ENCODE assay signal across 16 cellular contexts in genomic region chr11:2581151-2581930, GRCh38.
DNase-seq lines count a peak whose midpoint lies in the region; ATAC-seq and TF ChIP-seq lines count a peak whose summit lies in the region.
"Had no signal": no experiment of that assay in that cellular context is flagged by ENCODE, and none has a peak within 500 bp of the region (broad histone marks: within the 10 kb centered on the region; RNA-seq: fewer than 3 reads in every experiment).

No MANE protein-coding gene starts in this region.

- no peaks in the 10 kb centered on the region for H3K9me3 Mint-ChIP-seq in stimulated activated naive CD8-positive, alpha-beta T cell treated with anti-CD3 and anti-CD28 coated beads, Interleukin-15, amount 100 ng/mL, for 72 hours
- H3K9me3 Mint-ChIP-seq: activated CD4-positive, alpha-beta T cell treated with anti-CD3 and anti-CD28 coated beads, Interleukin-2, amount 10 ng/mL, durations not matched to agents 7 days and 5 days; activated naive CD4-positive, alpha-beta T cell treated with anti-CD3 and anti-CD28 coated beads for 36 hours; central memory CD8-positive, alpha-beta T cell; T-cell had no signal

- peak; percentile 8 for ATAC-seq in stimulated activated naive CD8-positive, alpha-beta T cell treated with anti-CD3 and anti-CD28 coated beads, Interleukin-15, amount 100 ng/mL, for 72 hours
- no peak for ATAC-seq in stimulated activated naive CD8-positive, alpha-beta T cell treated with anti-CD3 and anti-CD28 coated beads, Interleukin-15, Interleukin-2, amounts not matched to agents 100 U/mL and 50 U/mL, for 24 hours
- ATAC-seq in omental fat pad (ENCODE audit: low FRiP score) (no peak), aorta (ENCODE audit: low FRiP score) (no peak), GM21737 (IDR thresholded peaks at IDR 0.05; ENCODE audit: unreplicated experiment) (no peak), GM18519 (IDR thresholded peaks at IDR 0.05; ENCODE audit: low FRiP score, unreplicated experiment) (no peak)
- ATAC-seq: T-cell had no signal

- no peak overlapping the region for H3K4me3 ChIP-seq in aorta (ENCODE audit: low read length in 2 of 2)

- H3K4me1 ChIP-seq in aorta (ENCODE audit: control insufficient read depth in 1 of 2, insufficient read depth in 2 of 2, low read length in 2 of 2): no peaks in the 10 kb centered on the region

- no peak for TF ChIP-seq CTCF in omental fat pad (IDR thresholded peaks at IDR 0.05)

- no peaks in the 10 kb centered on the region for H3K27me3 ChIP-seq in aorta (ENCODE audit: control insufficient read depth in 1 of 2, insufficient read depth in 2 of 2, low read length in 1 of 2)
- H3K27me3 ChIP-seq: neutrophil had no signal

- no peaks in the 10 kb centered on the region for H3K4me1 Mint-ChIP-seq in stimulated activated naive CD8-positive, alpha-beta T cell treated with anti-CD3 and anti-CD28 coated beads, Interleukin-15, amount 100 ng/mL, for 72 hours
- H3K4me1 Mint-ChIP-seq: activated CD4-positive, alpha-beta T cell treated with anti-CD3 and anti-CD28 coated beads, Interleukin-2, amount 10 ng/mL, durations not matched to agents 7 days and 5 days; central memory CD8-positive, alpha-beta T cell; T-cell had no signal

- intact Hi-C loops in head of caudate nucleus (cut with DNase I) (no loop called here), aorta (cut with DNase I) (no loop called here)

- DNase-seq in stimulated activated naive CD8-positive, alpha-beta T cell treated with anti-CD3 and anti-CD28 coated beads, Interleukin-15, amount 100 ng/mL, for 72 hours: peak in 1 of 2 donors; percentile 7
- DNase-seq in stimulated activated naive CD8-positive, alpha-beta T cell treated with anti-CD3 and anti-CD28 coated beads, Interleukin-15, Interleukin-2, amounts not matched to agents 100 U/mL and 50 U/mL, for 24 hours: no peak
- DNase-seq in head of caudate nucleus (peak in 28 of 42 donors; percentile 0 to 39 (median 6)), omental fat pad (ENCODE audit: low spot score) (peak; percentile 4), aorta (peak; percentile 46 to 60), SHP77 treated with DMSO at 0.1 percent for 48 hours (lab: John Stamatoyannopoulos, UW) (no peak)
- DNase-seq: activated CD4-positive, alpha-beta T cell treated with anti-CD3 and anti-CD28 coated beads, Interleukin-2, amount 10 ng/mL, durations not matched to agents 7 days and 5 days; DMS79; erythroblast; MV-4-11 had no signal

- H3K9me3 ChIP-seq in aorta (ENCODE audit: control insufficient read depth, low read length): no peaks in the 10 kb centered on the region
- H3K9me3 ChIP-seq: neutrophil had no signal

- no peaks in the 10 kb centered on the region for H3K36me3 ChIP-seq in aorta (ENCODE audit: control insufficient read depth in 1 of 2, insufficient read depth in 2 of 2, low read length in 1 of 2)

- H3K27me3 Mint-ChIP-seq in stimulated activated naive CD8-positive, alpha-beta T cell treated with anti-CD3 and anti-CD28 coated beads, Interleukin-15, amount 100 ng/mL, for 72 hours: no peaks in the 10 kb centered on the region
- H3K27me3 Mint-ChIP-seq: activated CD4-positive, alpha-beta T cell treated with anti-CD3 and anti-CD28 coated beads, Interleukin-2, amount 10 ng/mL, durations not matched to agents 7 days and 5 days; central memory CD8-positive, alpha-beta T cell; T-cell had no signal

- H3K4me3 Mint-ChIP-seq in stimulated activated naive CD8-positive, alpha-beta T cell treated with anti-CD3 and anti-CD28 coated beads, Interleukin-15, amount 100 ng/mL, for 72 hours: no peak overlapping the region
- H3K4me3 Mint-ChIP-seq: activated CD4-positive, alpha-beta T cell treated with anti-CD3 and anti-CD28 coated beads, Interleukin-2, amount 10 ng/mL, durations not matched to agents 7 days and 5 days; activated naive CD4-positive, alpha-beta T cell treated with anti-CD3 and anti-CD28 coated beads for 36 hours; central memory CD8-positive, alpha-beta T cell; T-cell had no signal

- H3K27ac ChIP-seq in aorta (ENCODE audit: low read depth in 1 of 2, low read length in 2 of 2): no peak overlapping the region
- H3K27ac ChIP-seq: neutrophil had no signal

- WGBS in aorta, 2 donors: 95% methylated on average over 22 of the region's 22 CpGs

- H3K27ac Mint-ChIP-seq in stimulated activated naive CD8-positive, alpha-beta T cell treated with anti-CD3 and anti-CD28 coated beads, Interleukin-15, amount 100 ng/mL, for 72 hours: no peak overlapping the region
- H3K27ac Mint-ChIP-seq: activated CD4-positive, alpha-beta T cell treated with anti-CD3 and anti-CD28 coated beads, Interleukin-2, amount 10 ng/mL, durations not matched to agents 7 days and 5 days; activated naive CD4-positive, alpha-beta T cell treated with anti-CD3 and anti-CD28 coated beads for 36 hours; T-cell had no signal

Comparison
In these comparisons a context has a peak if more than half of its experiments do, and no peak if none do; other contexts are left out.
1. DNase-seq: peak in head of caudate nucleus (28 of 42), omental fat pad (single experiment) and aorta (2 of 2); none in stimulated activated naive CD8-positive, alpha-beta T cell treated with anti-CD3 and anti-CD28 coated beads, Interleukin-15, Interleukin-2, amounts not matched to agents 100 U/mL and 50 U/mL, for 24 hours (single experiment) and SHP77 treated with DMSO at 0.1 percent for 48 hours (single experiment).